8 cellular contexts compared by ENCODE assay signal in the genomic region with DNA sequence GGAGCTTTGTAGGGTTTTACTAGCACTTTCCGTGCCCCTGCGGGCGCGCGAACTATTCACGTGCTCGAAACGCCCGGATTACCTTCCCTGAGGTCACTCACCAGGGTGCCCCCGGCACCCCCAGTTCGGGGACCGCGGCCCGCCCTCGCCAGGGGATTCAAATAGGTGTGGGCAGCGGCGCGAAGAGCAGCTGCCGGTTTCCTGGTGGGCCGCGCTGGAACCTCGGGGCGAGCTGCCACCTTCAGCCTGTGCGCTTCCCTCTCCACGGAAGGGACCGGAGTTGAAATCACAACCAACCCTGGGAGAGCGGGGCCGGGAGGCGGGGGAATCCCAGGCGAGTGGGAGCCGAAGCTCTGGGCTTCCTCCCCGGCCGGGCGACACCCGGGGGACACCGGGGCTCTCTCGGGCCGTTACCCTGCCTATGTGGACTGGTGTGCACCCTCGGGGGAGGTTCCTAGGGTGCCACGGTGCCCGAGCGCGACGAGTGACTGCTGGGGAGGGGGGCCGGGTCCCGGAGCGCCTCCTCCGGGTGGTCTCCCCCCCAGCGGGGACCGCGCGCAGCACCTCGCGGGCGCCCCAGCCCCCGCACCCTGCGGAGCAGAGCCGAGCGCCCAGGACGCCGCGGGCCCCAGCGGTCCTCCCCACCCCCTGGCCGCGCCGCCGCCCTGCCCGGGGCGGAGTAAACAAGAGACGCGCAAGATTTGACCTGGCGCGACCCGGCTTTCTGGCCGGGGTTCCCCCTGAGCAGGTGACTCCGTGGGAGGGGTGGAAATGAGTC. TPM values are rescaled to one million over a fixed set of nuclear protein-coding genes. Genes with fewer than 3 reads are reported as not detected.
DNase-seq lines count a peak whose midpoint lies in the region; ATAC-seq and TF ChIP-seq lines count a peak whose summit lies in the region.

No MANE protein-coding gene starts in this region.

- no peaks in the 10 kb centered on the region for H3K27me3 Mint-ChIP-seq in activated naive CD4-positive, alpha-beta T cell treated with anti-CD3 and anti-CD28 coated beads, Interleukin-2, amount 10 ng/mL, durations not matched to agents 7 days and 5 days

- peak overlapping the region; percentile 75 for H2AFZ ChIP-seq in osteoblast (ENCODE audit: low read length)

- H3K36me3 Mint-ChIP-seq in activated naive CD4-positive, alpha-beta T cell treated with anti-CD3 and anti-CD28 coated beads, Interleukin-2, amount 10 ng/mL, durations not matched to agents 7 days and 5 days = peaks cover 7% of the 10 kb centered on the region

- intact Hi-C loops in thyroid gland (cut with DNase I) = loop anchor here (5.0 kb wide), 1 partner anchor 255 kb away; no protein-coding TSS in a partner anchor

- H3K27ac ChIP-seq in SJSA1 (peak overlapping the region; percentile 93), osteoblast (ENCODE audit: low read depth, low read length) (peak overlapping the region; percentile 98), thyroid gland (peak overlapping the region; percentile 97 to 99 (median 98))

- H3K27ac Mint-ChIP-seq in activated naive CD4-positive, alpha-beta T cell treated with anti-CD3 and anti-CD28 coated beads, Interleukin-2, amount 10 ng/mL, durations not matched to agents 7 days and 5 days = peak overlapping the region; percentile 92

- TF ChIP-seq CTCF in AG10803 (conservative IDR thresholded peaks at IDR 0.05; ENCODE audit: low read length) (no peak), osteoblast (IDR thresholded peaks at IDR 0.05; ENCODE audit: extremely low read depth, low read depth, low read length) (no peak), thyroid gland (IDR thresholded peaks at IDR 0.05) (peak in 2 of 6 experiments; percentile 1 to 13)

- ATAC-seq in GM19025 (IDR thresholded peaks at IDR 0.05; ENCODE audit: low read depth, unreplicated experiment) (peak; percentile 54), HG03159 (IDR thresholded peaks at IDR 0.05; ENCODE audit: unreplicated experiment) (peak; percentile 53)

- DNase-seq in AG10803 (ENCODE audit: low read depth) (peak; percentile 68), SJSA1 (ENCODE audit: low read depth in 1 of 2, low spot score in 2 of 2) (peak; percentile 62 to 71), glomerular visceral epithelial cell (ENCODE audit: extremely low spot score) (peak; percentile 87), osteoblast (ENCODE audit: insufficient read length, low spot score, missing footprints) (peak; percentile 95), thyroid gland (peak; percentile 93 to 96)
- DNase-seq in activated naive CD4-positive, alpha-beta T cell treated with anti-CD3 and anti-CD28 coated beads, Interleukin-2, amount 10 ng/mL, durations not matched to agents 7 days and 5 days = peak; percentile 73

- H3K27me3 ChIP-seq in SJSA1 (replicated peaks) = no peaks in the 10 kb centered on the region
- H3K27me3 ChIP-seq in osteoblast (ENCODE audit: insufficient read depth, low read length) = no peaks in the 10 kb centered on the region
- H3K27me3 ChIP-seq in thyroid gland = no peaks in the 10 kb centered on the region

- CTCF ChIA-PET in activated naive CD4-positive, alpha-beta T cell treated with anti-CD3 and anti-CD28 coated beads, Interleukin-2, amount 10 ng/mL, durations not matched to agents 7 days and 5 days (lab: Charles Lee) = interaction anchor here (1.0 kb wide), 1 partner anchor 20 kb away, joined by 4 read pairs; no protein-coding TSS in a partner anchor

- peaks cover 37% of the 10 kb centered on the region for H3K79me2 ChIP-seq in osteoblast (ENCODE audit: insufficient read depth, low read length)

- peak overlapping the region; percentile 71 for H3K4me3 ChIP-seq in AG10803 (ENCODE audit: low read length)
- H3K4me3 ChIP-seq in SJSA1 = peak overlapping the region; percentile 95
- peak overlapping the region; percentile 88 for H3K4me3 ChIP-seq in osteoblast (ENCODE audit: insufficient read depth, low read length)
- H3K4me3 ChIP-seq in thyroid gland (replicated peaks in 1 of 3) = peak overlapping the region; percentile 27 to 95 (median 59)

- H3K4me1 Mint-ChIP-seq in activated naive CD4-positive, alpha-beta T cell treated with anti-CD3 and anti-CD28 coated beads, Interleukin-2, amount 10 ng/mL, durations not matched to agents 7 days and 5 days = peaks cover 29% of the 10 kb centered on the region

- no peaks in the 10 kb centered on the region for H3K9me3 Mint-ChIP-seq in activated naive CD4-positive, alpha-beta T cell treated with anti-CD3 and anti-CD28 coated beads, Interleukin-2, amount 10 ng/mL, durations not matched to agents 7 days and 5 days

- H4K20me1 ChIP-seq in osteoblast (ENCODE audit: insufficient read depth, low read length) = no peaks in the 10 kb centered on the region

- H3K4me1 ChIP-seq in SJSA1 (replicated peaks) (peaks cover 13% of the 10 kb centered on the region), osteoblast (ENCODE audit: insufficient read depth, low read length) (peaks cover 20% of the 10 kb centered on the region), thyroid gland (peaks cover 11% of the 10 kb centered on the region in 2 donors)

- WGBS in thyroid gland, 2 donors = 0% methylated on average over 27 to 31 of the region's 76 CpGs

- H3K36me3 ChIP-seq in SJSA1 (peaks cover 15% of the 10 kb centered on the region), osteoblast (ENCODE audit: insufficient read depth, low read length) (no peaks in the 10 kb centered on the region), thyroid gland (no peaks in the 10 kb centered on the region)

- peak overlapping the region; percentile 94 for H3K4me2 ChIP-seq in osteoblast (ENCODE audit: insufficient read depth, low read length)

- TF ChIP-seq POLR2A in thyroid gland (IDR thresholded peaks at IDR 0.05) = peak; percentile 79 to 92

- peak overlapping the region; percentile 99 for H3K4me3 Mint-ChIP-seq in activated naive CD4-positive, alpha-beta T cell treated with anti-CD3 and anti-CD28 coated beads, Interleukin-2, amount 10 ng/mL, durations not matched to agents 7 days and 5 days

- H3K9me3 ChIP-seq in SJSA1 (replicated peaks) (0 out of 2 replicates have a peak, but pooled peaks cover 3% of the 10 kb centered on the region), osteoblast (ENCODE audit: low read depth, low read length) (no peaks in the 10 kb centered on the region), thyroid gland (no peaks in the 10 kb centered on the region)

RNA-seq across cellular contexts. Expression of a gene that starts 2.1 kb away (rescaled TPM):
- 3.2 and 8.3 TPM in 2 replicates for total RNA-seq in SJSA1 (2014; rRNA removed; shearing (Covaris generic))
- total RNA-seq in osteoblast (30.4 and 57.8 TPM in 2 replicates), thyroid gland (10 to 100 TPM; 23.3 to 41.8 (median 26.4) TPM)

Comparison
In these comparisons a context has a peak if more than half of its experiments do, and no peak if none do; other contexts are left out.
1. Peak in every context shown above with its lines: DNase-seq, ATAC-seq, H3K4me3 ChIP-seq and H3K27ac ChIP-seq.